Comparison of ENCODE assay signal across 11 cellular contexts in the genomic region with DNA sequence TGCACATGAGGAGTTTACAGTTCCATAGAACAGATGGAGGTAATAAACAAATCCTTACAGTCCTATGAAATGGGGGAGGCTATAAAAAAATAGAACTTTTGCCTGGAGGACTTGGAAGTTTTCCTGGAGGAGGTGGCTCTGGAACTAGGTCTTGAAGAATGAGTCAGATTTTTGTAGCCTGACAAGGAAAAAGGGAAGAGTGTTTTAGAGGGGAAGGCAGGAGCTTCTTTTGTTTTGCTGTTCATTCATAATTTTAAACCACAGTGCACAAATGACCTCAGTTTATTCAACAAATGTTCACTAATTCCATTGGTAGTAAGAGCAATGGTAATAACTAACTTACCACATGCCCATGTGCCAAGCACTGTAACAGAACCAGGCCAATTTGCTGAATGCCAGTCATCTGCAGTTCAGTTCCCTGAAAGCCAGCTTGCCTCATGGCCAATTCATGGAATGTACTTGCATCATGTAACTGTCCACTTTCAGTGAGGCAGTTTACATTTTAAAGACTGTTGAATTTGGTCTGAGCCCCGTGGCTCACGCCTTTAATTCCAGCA. TPM values are rescaled to one million over a fixed set of nuclear protein-coding genes. Genes with fewer than 3 reads are reported as not detected.
DNase-seq lines count a peak whose midpoint lies in the region; ATAC-seq and TF ChIP-seq lines count a peak whose summit lies in the region.
"Had no signal": no experiment of that assay in that cellular context is flagged by ENCODE, and none has a peak within 500 bp of the region (broad histone marks: within the 10 kb centered on the region; RNA-seq: fewer than 3 reads in every experiment).

No MANE protein-coding gene starts in this region.

- H3K4me3 ChIP-seq in SK-N-SH (ENCODE audit: low read depth in 2 of 2, low read length in 1 of 2): no peak overlapping the region
- no peak overlapping the region for H3K4me3 ChIP-seq in fibroblast of pulmonary artery (replicated peaks; ENCODE audit: low read depth, low read length)
- H3K4me3 ChIP-seq: heart right ventricle had no signal

- no peak for TF ChIP-seq RAD21 in SK-N-SH (IDR thresholded peaks at IDR 0.05; ENCODE audit: low read length)

- TF ChIP-seq EP300 in SK-N-SH (IDR thresholded peaks at IDR 0.05; ENCODE audit: borderline replicate concordance in 1 of 2, low read depth in 1 of 2, low read length in 1 of 2): no peak

- peak overlapping the region in 1 of 2 experiments; percentile 34; a peak in 2 of 4 replicates for H3K27ac ChIP-seq in SK-N-SH (ENCODE audit: low read depth in 2 of 2, low read length in 1 of 2)

- H2AFZ ChIP-seq in SK-N-SH (ENCODE audit: low read depth): no peak overlapping the region; the same call in 1 of the 2 replicates

- TF ChIP-seq CTCF in SK-N-SH (IDR thresholded peaks at IDR 0.05) (no peak), fibroblast of pulmonary artery (IDR thresholded peaks at IDR 0.05; ENCODE audit: low read length, missing control alignments) (no peak)

- H3K9me3 ChIP-seq in SK-N-SH: no peaks in the 10 kb centered on the region
- H3K9me3 ChIP-seq: heart right ventricle had no signal

- peaks cover 4% of the 10 kb centered on the region for H3F3A ChIP-seq in SK-N-SH (replicated peaks; ENCODE audit: insufficient read depth)

- ATAC-seq in GM19035 (IDR thresholded peaks at IDR 0.05; ENCODE audit: unreplicated experiment): no peak
- ATAC-seq: heart right ventricle had no signal

- H3K79me2 ChIP-seq in SK-N-SH (ENCODE audit: insufficient read depth): no peaks in the 10 kb centered on the region

- no peaks in the 10 kb centered on the region; a peak in 1 of 4 replicates for H3K4me1 ChIP-seq in SK-N-SH (ENCODE audit: control insufficient read depth in 1 of 2, insufficient read depth in 2 of 2, low read depth in 1 of 2, low read length in 1 of 2)

- no peak overlapping the region for H3K4me2 ChIP-seq in SK-N-SH

- 78% methylated on average over 2 of the region's 2 CpGs for WGBS in SK-N-SH (ENCODE audit: low lambda C conversion rate)

- H3K9me2 ChIP-seq in SK-N-SH: no peaks in the 10 kb centered on the region

- H4K20me1 ChIP-seq in SK-N-SH (ENCODE audit: insufficient read depth): no peaks in the 10 kb centered on the region

- no peaks in the 10 kb centered on the region for H3K27me3 ChIP-seq in SK-N-SH (ENCODE audit: insufficient read depth)
- H3K27me3 ChIP-seq: heart right ventricle had no signal

- H3K36me3 ChIP-seq in SK-N-SH (replicated peaks in 1 of 2; ENCODE audit: control insufficient read depth in 1 of 2, insufficient read depth in 2 of 2, low read length in 1 of 2): no peaks in the 10 kb centered on the region
- H3K36me3 ChIP-seq: heart right ventricle had no signal

- POLR2A ChIA-PET in SK-N-SH (lab: Yijun Ruan, JAX): no interaction called here

- CTCF ChIA-PET in SK-N-SH (lab: Yijun Ruan, JAX): interaction anchor here (1.0 to 1.2 kb wide), 2 partner anchors 18 to 36 kb away, joined by 4 to 6 read pairs; no protein-coding TSS in a partner anchor

- H3K9ac ChIP-seq in SK-N-SH: no peak overlapping the region

- peak; percentile 24 for DNase-seq in Daoy (ENCODE audit: low read depth)
- no peak for DNase-seq in SK-N-SH
- DNase-seq in fibroblast of pulmonary artery (ENCODE audit: low read depth): peak; percentile 69
- peak; percentile 37 for DNase-seq in pons (ENCODE audit: low spot score)
- DNase-seq in activated T-cell treated with anti-CD3 and anti-CD28 coated beads, Interleukin-2, amount 50 U/mL, for 48 hours: no peak
- DNase-seq in NCI-H1436 treated with DMSO at 0.1 percent for 48 hours (lab: John Stamatoyannopoulos, UW): no peak
- no peak for DNase-seq in NCI-H1092 (lab: John Stamatoyannopoulos, UW)
- DNase-seq: activated effector memory CD4-positive, alpha-beta T cell treated with anti-CD3 and anti-CD28 coated beads, Interleukin-2, amount 50 U/mL, for 16 hours; heart right ventricle; NCI-H2171 had no signal

TF ChIP-seq in SK-N-SH, 30 proteins besides CTCF, POLR2A, EP300 and RAD21:
- TF ChIP-seq ELF1 (IDR thresholded peaks at IDR 0.05) (no peak), MXI1 (IDR thresholded peaks at IDR 0.05; ENCODE audit: low read depth, low read length) (no peak), FOSL2 (IDR thresholded peaks at IDR 0.05; ENCODE audit: borderline replicate concordance, low read depth) (peak; percentile 41; the same call in 1 of the 2 replicates), JUND (IDR thresholded peaks at IDR 0.05) (peak; percentile 34; the same call in 1 of the 2 replicates), RCOR1 (IDR thresholded peaks at IDR 0.05; ENCODE audit: low read length) (no peak), TCF12 (IDR thresholded peaks at IDR 0.05) (peak; percentile 8; the same call in 1 of the 2 replicates), GABPA (IDR thresholded peaks at IDR 0.05; ENCODE audit: low read depth) (no peak), RFX5 (IDR thresholded peaks at IDR 0.05; ENCODE audit: low read length) (no peak)
- TF ChIP-seq, protein P1, sequence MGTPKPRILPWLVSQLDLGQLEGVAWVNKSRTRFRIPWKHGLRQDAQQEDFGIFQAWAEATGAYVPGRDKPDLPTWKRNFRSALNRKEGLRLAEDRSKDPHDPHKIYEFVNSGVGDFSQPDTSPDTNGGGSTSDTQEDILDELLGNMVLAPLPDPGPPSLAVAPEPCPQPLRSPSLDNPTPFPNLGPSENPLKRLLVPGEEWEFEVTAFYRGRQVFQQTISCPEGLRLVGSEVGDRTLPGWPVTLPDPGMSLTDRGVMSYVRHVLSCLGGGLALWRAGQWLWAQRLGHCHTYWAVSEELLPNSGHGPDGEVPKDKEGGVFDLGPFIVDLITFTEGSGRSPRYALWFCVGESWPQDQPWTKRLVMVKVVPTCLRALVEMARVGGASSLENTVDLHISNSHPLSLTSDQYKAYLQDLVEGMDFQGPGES (IDR thresholded peaks at IDR 0.05; ENCODE audit: low read depth, low read length): no peak
- TF ChIP-seq, protein P2, sequence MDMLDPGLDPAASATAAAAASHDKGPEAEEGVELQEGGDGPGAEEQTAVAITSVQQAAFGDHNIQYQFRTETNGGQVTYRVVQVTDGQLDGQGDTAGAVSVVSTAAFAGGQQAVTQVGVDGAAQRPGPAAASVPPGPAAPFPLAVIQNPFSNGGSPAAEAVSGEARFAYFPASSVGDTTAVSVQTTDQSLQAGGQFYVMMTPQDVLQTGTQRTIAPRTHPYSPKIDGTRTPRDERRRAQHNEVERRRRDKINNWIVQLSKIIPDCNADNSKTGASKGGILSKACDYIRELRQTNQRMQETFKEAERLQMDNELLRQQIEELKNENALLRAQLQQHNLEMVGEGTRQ (IDR thresholded peaks at IDR 0.05; ENCODE audit: borderline replicate concordance, low read depth, low read length): no peak

RNA-seq across cellular contexts. Expression of a gene that starts 2.8 kb away (rescaled TPM):
- not detected in 2 replicates for total RNA-seq in Daoy (2014; rRNA removed; shearing (Covaris generic))
- not detected in 2 replicates for polyA plus RNA-seq in SK-N-SH (2012; rRNA removed)
- polyA plus RNA-seq in SK-N-SH (2012; cell fraction: cytosol; rRNA removed): not detected in 2 replicates
- not detected in 2 replicates for polyA plus RNA-seq in SK-N-SH (2012; cell fraction: nucleus; rRNA removed)
- total RNA-seq: heart right ventricle had no signal
- polyA plus RNA-seq: heart right ventricle had no signal

RNA-seq across cellular contexts. Expression of a gene that starts 7.2 kb away (rescaled TPM):
- total RNA-seq in Daoy (2014; rRNA removed; shearing (Covaris generic)): 19.7 and 20.9 TPM in 2 replicates
- polyA plus RNA-seq in SK-N-SH (2012; rRNA removed): 23.1 and 31.7 TPM in 2 replicates
- 28.6 and 28.9 TPM in 2 replicates for polyA plus RNA-seq in SK-N-SH (2012; cell fraction: cytosol; rRNA removed)
- polyA plus RNA-seq in SK-N-SH (2012; cell fraction: nucleus; rRNA removed): 21.0 and 29.0 TPM in 2 replicates

RNA-seq across cellular contexts. Expression of a gene that starts 48.7 kb away (rescaled TPM):
- 57.0 and 67.2 TPM in 2 replicates for total RNA-seq in Daoy (2014; rRNA removed; shearing (Covaris generic))
- polyA plus RNA-seq in SK-N-SH (2012; rRNA removed): 25.7 TPM in 2 replicates
- polyA plus RNA-seq in SK-N-SH (2012; cell fraction: cytosol; rRNA removed): 34.8 and 55.2 TPM in 2 replicates
- 17.1 and 25.3 TPM in 2 replicates for polyA plus RNA-seq in SK-N-SH (2012; cell fraction: nucleus; rRNA removed)

RNA-seq across cellular contexts. Expression of a gene that starts 49.4 kb away (rescaled TPM):
- total RNA-seq in Daoy (2014; rRNA removed; shearing (Covaris generic)): 39.8 and 43.8 TPM in 2 replicates
- 35.0 and 40.9 TPM in 2 replicates for polyA plus RNA-seq in SK-N-SH (2012; rRNA removed)
- polyA plus RNA-seq in SK-N-SH (2012; cell fraction: cytosol; rRNA removed): 37.0 and 39.4 TPM in 2 replicates
- 23.8 and 29.8 TPM in 2 replicates for polyA plus RNA-seq in SK-N-SH (2012; cell fraction: nucleus; rRNA removed)

RNA-seq across cellular contexts. Expression of a gene that starts 58.7 kb away (rescaled TPM):
- total RNA-seq in Daoy (2014; rRNA removed; shearing (Covaris generic)): 78.3 and 89.1 TPM in 2 replicates
- polyA plus RNA-seq in SK-N-SH (2012; rRNA removed): 11.5 and 14.6 TPM in 2 replicates
- polyA plus RNA-seq in SK-N-SH (2012; cell fraction: cytosol; rRNA removed): 15.3 and 16.1 TPM in 2 replicates
- polyA plus RNA-seq in SK-N-SH (2012; cell fraction: nucleus; rRNA removed): 2.8 and 8.0 TPM in 2 replicates

Comparison
In these comparisons a context has a peak if more than half of its experiments do, and no peak if none do; other contexts are left out.
1. DNase-seq: peak in Daoy (single experiment), fibroblast of pulmonary artery (single experiment) and pons (single experiment); none in SK-N-SH (single experiment), activated T-cell treated with anti-CD3 and anti-CD28 coated beads, Interleukin-2, amount 50 U/mL, for 48 hours (0 of 2), NCI-H1436 treated with DMSO at 0.1 percent for 48 hours (single experiment) and NCI-H1092 (single experiment).